23 cellular contexts compared by ENCODE assay signal in the genomic region with DNA sequence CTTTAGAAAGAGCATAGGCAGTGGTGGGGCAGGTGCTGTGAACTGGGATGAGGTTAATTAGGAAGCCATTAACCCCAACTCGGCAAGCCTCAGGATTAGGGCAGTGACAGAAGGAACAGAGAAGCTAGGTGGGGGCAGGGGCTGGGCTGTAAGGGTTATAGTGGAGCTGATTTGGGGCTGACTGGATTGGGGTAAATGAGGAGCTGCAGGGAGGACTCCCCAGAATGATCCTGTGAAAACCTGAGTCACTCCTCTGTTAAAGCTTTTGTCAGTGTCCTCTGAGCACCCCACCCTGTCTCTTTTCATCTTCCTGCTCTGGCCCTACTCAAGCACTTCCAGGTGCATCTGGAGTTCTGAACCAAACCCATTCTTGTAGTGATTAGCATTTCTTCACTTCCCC. TPM values are rescaled to one million over a fixed set of nuclear protein-coding genes. Genes with fewer than 3 reads are reported as not detected.
A peak's percentile ranks its signal among the peaks of the same experiment; 100 is the strongest.
DNase-seq lines count a peak whose midpoint lies in the region; ATAC-seq, FAIRE-seq and TF ChIP-seq lines count a peak whose summit lies in the region.
"Had no signal": no experiment of that assay in that cellular context is flagged by ENCODE, and none has a peak within 500 bp of the region (broad histone marks: within the 10 kb centered on the region; RNA-seq: fewer than 3 reads in every experiment).

No MANE protein-coding gene starts in this region.

- TF ChIP-seq CTCF in SK-N-SH (IDR thresholded peaks at IDR 0.05): no peak
- no peak for TF ChIP-seq CTCF in GM23338 (conservative IDR thresholded peaks at IDR 0.05; ENCODE audit: low read depth in 2 of 2)
- TF ChIP-seq CTCF in astrocyte (IDR thresholded peaks at IDR 0.05; ENCODE audit: insufficient read depth, low read depth, low read length): no peak
- TF ChIP-seq CTCF in nephron progenitor cell (IDR thresholded peaks at IDR 0.05): no peak

- no peak for TF ChIP-seq EP300 in SK-N-SH (IDR thresholded peaks at IDR 0.05; ENCODE audit: borderline replicate concordance in 1 of 2, low read depth in 1 of 2, low read length in 1 of 2)

- H3K27me3 ChIP-seq in SK-N-SH (ENCODE audit: insufficient read depth): no peaks in the 10 kb centered on the region
- H3K27me3 ChIP-seq in GM23338 (ENCODE audit: insufficient read depth): no peaks in the 10 kb centered on the region
- H3K27me3 ChIP-seq in astrocyte (ENCODE audit: insufficient read depth, low read length): no peaks in the 10 kb centered on the region
- H3K27me3 ChIP-seq: gastrocnemius medialis, pancreas had no signal

- no peaks in the 10 kb centered on the region for H3K9me3 ChIP-seq in SK-N-SH
- no peaks in the 10 kb centered on the region for H3K9me3 ChIP-seq in astrocyte (ENCODE audit: insufficient read depth, low read depth, low read length)
- H3K9me3 ChIP-seq: gastrocnemius medialis, pancreas had no signal

- H4K20me1 ChIP-seq in SK-N-SH (ENCODE audit: insufficient read depth) (peaks cover 86% of the 10 kb centered on the region), GM23338 (replicated peaks; ENCODE audit: insufficient read depth) (peaks cover 76% of the 10 kb centered on the region), astrocyte (ENCODE audit: insufficient read depth, low read length) (peaks cover 84% of the 10 kb centered on the region)

- H3K9ac ChIP-seq in SK-N-SH (no peak overlapping the region), astrocyte (ENCODE audit: low read length) (no peak overlapping the region)

- peaks cover 22% of the 10 kb centered on the region for H3K4me1 Mint-ChIP-seq in GM23338
- peaks cover 30% of the 10 kb centered on the region for H3K4me1 Mint-ChIP-seq in astrocyte (ENCODE audit: low read depth, unreplicated experiment)
- peaks cover 30% of the 10 kb centered on the region for H3K4me1 Mint-ChIP-seq in nephron progenitor cell

- H3K9me2 ChIP-seq in SK-N-SH (no peaks in the 10 kb centered on the region), GM23338 (ENCODE audit: insufficient read depth) (no peaks in the 10 kb centered on the region)

- DNase-seq in SK-N-SH: no peak
- no peak for DNase-seq in GM23338 (ENCODE audit: low spot score)
- DNase-seq in astrocyte (ENCODE audit: low read depth): no peak
- DNase-seq in nephron progenitor cell: no peak
- no peak for DNase-seq in hippocampal formation (lab: John Stamatoyannopoulos, UW)
- DNase-seq: activated CD4-positive, alpha-beta T cell treated with anti-CD3 and anti-CD28 coated beads for 4 hours; activated CD8-positive, alpha-beta memory T cell treated with anti-CD3 and anti-CD28 coated beads, Interleukin-2, amount 50 U/mL, for 4 hours; gastrocnemius medialis; GDM1; left colon; NCI-H1105 treated with DMSO at 0.1 percent for 48 hours; NCI-H526 treated with DMSO at 0.1 percent for 48 hours; pancreas; stimulated activated CD4-positive, alpha-beta T cell treated with anti-CD3 and anti-CD28 coated beads, Interleukin-4, amount 100 ng/mL, for 1 hour; T1000 had no signal

- ATAC-seq in SK-N-SH treated with all-trans-retinoic acid at 6 μM for 48 hours (no peak), GM23338 (no peak), HG03342 (IDR thresholded peaks at IDR 0.05; ENCODE audit: unreplicated experiment) (no peak), GM18873 (IDR thresholded peaks at IDR 0.05; ENCODE audit: low FRiP score, unreplicated experiment) (no peak)
- ATAC-seq: activated naive CD4-positive, alpha-beta T cell treated with anti-CD3 and anti-CD28 coated beads, Interleukin-2, amount 50 U/mL, for 72 hours; gastrocnemius medialis; left colon; pancreas had no signal

- no peak for FAIRE-seq in astrocyte (lab: Jason Lieb, UNC)
- FAIRE-seq: D721Med, pancreas had no signal

- POLR2A ChIA-PET in SK-N-SH (lab: Yijun Ruan, JAX): no interaction called here

- H3K27ac ChIP-seq in SK-N-SH (ENCODE audit: low read depth in 2 of 2, low read length in 1 of 2) (no peak overlapping the region), GM23338 (ENCODE audit: low read depth) (no peak overlapping the region), astrocyte (ENCODE audit: low read depth, low read length) (no peak overlapping the region)
- H3K27ac ChIP-seq: 22Rv1, pancreas had no signal

- no peak overlapping the region for H2AFZ ChIP-seq in SK-N-SH (ENCODE audit: low read depth)
- no peak overlapping the region for H2AFZ ChIP-seq in GM23338
- no peak overlapping the region for H2AFZ ChIP-seq in astrocyte (ENCODE audit: low read depth, low read length)

- H3F3A ChIP-seq in SK-N-SH (replicated peaks; ENCODE audit: insufficient read depth): peaks cover 28% of the 10 kb centered on the region
- H3F3A ChIP-seq in GM23338 (replicated peaks; ENCODE audit: low read depth): 0 out of 2 replicates have a peak, but pooled peaks cover 4% of the 10 kb centered on the region

- WGBS in SK-N-SH (ENCODE audit: low lambda C conversion rate): 78% methylated on average over 1 of the region's 1 CpG

- H3K4me3 Mint-ChIP-seq in GM23338: no peak overlapping the region
- H3K4me3 Mint-ChIP-seq in astrocyte (ENCODE audit: unreplicated experiment): no peak overlapping the region
- no peak overlapping the region for H3K4me3 Mint-ChIP-seq in nephron progenitor cell
- H3K4me3 Mint-ChIP-seq: B cell; dendritic cell treated with granulocyte-macrophage colony-stimulating factor and Interleukin-4, amounts not matched to agents 40 ng/mL and 50 ng/mL, for 4 days had no signal

- H3K27me3 Mint-ChIP-seq in GM23338 (ENCODE audit: insufficient read depth, low read depth, poor library complexity) (peaks cover 6% of the 10 kb centered on the region), astrocyte (ENCODE audit: low read depth, unreplicated experiment) (no peaks in the 10 kb centered on the region), nephron progenitor cell (ENCODE audit: low read depth, poor library complexity) (no peaks in the 10 kb centered on the region)
- H3K27me3 Mint-ChIP-seq: B cell; dendritic cell treated with granulocyte-macrophage colony-stimulating factor and Interleukin-4, amounts not matched to agents 40 ng/mL and 50 ng/mL, for 4 days had no signal

- H3K4me2 ChIP-seq in SK-N-SH: 0 out of 2 replicates have a peak overlapping the region, but pooled peaks have one; percentile 19
- H3K4me2 ChIP-seq in GM23338: no peak overlapping the region
- no peak overlapping the region for H3K4me2 ChIP-seq in astrocyte (ENCODE audit: low read length)

- H3K9me3 Mint-ChIP-seq in GM23338 (no peaks in the 10 kb centered on the region), astrocyte (ENCODE audit: unreplicated experiment) (no peaks in the 10 kb centered on the region), nephron progenitor cell (no peaks in the 10 kb centered on the region)
- H3K9me3 Mint-ChIP-seq: activated naive CD4-positive, alpha-beta T cell treated with anti-CD3 and anti-CD28 coated beads, Interleukin-2, amount 50 U/mL, for 72 hours; dendritic cell treated with granulocyte-macrophage colony-stimulating factor and Interleukin-4, amounts not matched to agents 40 ng/mL and 50 ng/mL, for 4 days had no signal

- TF ChIP-seq RAD21 in SK-N-SH (IDR thresholded peaks at IDR 0.05; ENCODE audit: low read length): no peak

- H3K4me1 ChIP-seq in SK-N-SH (ENCODE audit: control insufficient read depth in 1 of 2, insufficient read depth in 2 of 2, low read depth in 1 of 2, low read length in 1 of 2) (peaks cover 5 to 6% of the 10 kb centered on the region in 2 experiments), GM23338 (ENCODE audit: insufficient read depth) (peaks cover 16% of the 10 kb centered on the region), astrocyte (ENCODE audit: insufficient read depth, low read length) (peaks cover 15% of the 10 kb centered on the region)

- H3K27ac Mint-ChIP-seq in GM23338 (peak overlapping the region; percentile 82), astrocyte (ENCODE audit: unreplicated experiment) (peak overlapping the region; percentile 78), nephron progenitor cell (peak overlapping the region; percentile 44)
- H3K27ac Mint-ChIP-seq: dendritic cell treated with granulocyte-macrophage colony-stimulating factor and Interleukin-4, amounts not matched to agents 40 ng/mL and 50 ng/mL, for 4 days had no signal

- peaks cover 18% of the 10 kb centered on the region for H3K36me3 Mint-ChIP-seq in GM23338 (ENCODE audit: low read depth)
- H3K36me3 Mint-ChIP-seq in astrocyte (ENCODE audit: low read depth, unreplicated experiment): peaks cover 12% of the 10 kb centered on the region
- peaks cover 46% of the 10 kb centered on the region for H3K36me3 Mint-ChIP-seq in nephron progenitor cell (ENCODE audit: low read depth)

- CTCF ChIA-PET in SK-N-SH (lab: Yijun Ruan, JAX): no interaction called here

- H3K4me3 ChIP-seq in SK-N-SH (ENCODE audit: low read depth in 2 of 2, low read length in 1 of 2) (no peak overlapping the region), GM23338 (no peak overlapping the region), astrocyte (ENCODE audit: insufficient read depth, low read depth, low read length) (no peak overlapping the region)
- H3K4me3 ChIP-seq: gastrocnemius medialis, pancreas had no signal

- H3K36me3 ChIP-seq in SK-N-SH (replicated peaks in 1 of 2; ENCODE audit: control insufficient read depth in 1 of 2, insufficient read depth in 2 of 2, low read length in 1 of 2) (peaks cover 0 to 46% of the 10 kb centered on the region in 2 experiments), GM23338 (ENCODE audit: insufficient read depth) (peaks cover 5% of the 10 kb centered on the region; the same call in 1 of the 2 replicates), astrocyte (ENCODE audit: insufficient read depth, low read length) (peaks cover 15% of the 10 kb centered on the region)
- H3K36me3 ChIP-seq: gastrocnemius medialis, pancreas had no signal

- H3K79me2 ChIP-seq in SK-N-SH (ENCODE audit: insufficient read depth): peaks cover 98% of the 10 kb centered on the region
- H3K79me2 ChIP-seq in GM23338 (replicated peaks; ENCODE audit: insufficient read depth): peaks cover 89% of the 10 kb centered on the region
- H3K79me2 ChIP-seq in astrocyte (ENCODE audit: insufficient read depth, low read length): peaks cover 96% of the 10 kb centered on the region

TF ChIP-seq in SK-N-SH, 30 proteins besides CTCF, POLR2A, EP300 and RAD21 (continues in another document):
- no peak for TF ChIP-seq MEF2A (IDR thresholded peaks at IDR 0.05; ENCODE audit: borderline replicate concordance, low read depth)
- no peak for TF ChIP-seq SIN3A (IDR thresholded peaks at IDR 0.05; ENCODE audit: borderline replicate concordance, low read depth, low read length)

TF ChIP-seq in SK-N-SH treated with all-trans-retinoic acid at 6 μM for 48 hours, 23 proteins besides CTCF, POLR2A, EP300 and RAD21 (continues in another document):
- no peak for TF ChIP-seq ZFP30 (CRISPR knock-in tag; IDR thresholded peaks at IDR 0.05)
- TF ChIP-seq TCF4 (CRISPR knock-in tag; IDR thresholded peaks at IDR 0.05; ENCODE audit: borderline replicate concordance): no peak

TF ChIP-seq in GM23338, 12 proteins besides CTCF, POLR2A, EP300 and RAD21 (continues in another document):
- TF ChIP-seq ZNF114 (CRISPR knock-in tag; IDR thresholded peaks at IDR 0.05) (no peak), CREB1 (CRISPR knock-in tag; IDR thresholded peaks at IDR 0.05; ENCODE audit: low read depth) (no peak), EZH2 (IDR thresholded peaks at IDR 0.05; ENCODE audit: low read depth, unreplicated experiment) (no peak)

RNA-seq across cellular contexts. Expression of a gene that starts 4.4 kb away (rescaled TPM):
- polyA plus RNA-seq in SK-N-SH (2012; rRNA removed) (211 and 308 TPM in 2 replicates), GM23338 (2016; fragmentation: Nextera tagmentation; extraction: Ambion mirVana) (159 and 165 TPM in 2 replicates)
- polyA plus RNA-seq in SK-N-SH (2012; cell fraction: cytosol; rRNA removed): 210 and 230 TPM in 2 replicates
- 366 and 455 TPM in 2 replicates for polyA plus RNA-seq in SK-N-SH (2012; cell fraction: nucleus; rRNA removed)
- total RNA-seq in GM23338 (2014; rRNA removed; shearing (Covaris generic)): 250 and 308 TPM in 2 replicates
- total RNA-seq in astrocyte: 226 and 238 TPM in 2 replicates
